ENCODE assay signal across 14 cellular contexts in genomic region chr11:19326499-19326898, GRCh38.
DNase-seq lines count a peak whose midpoint lies in the region; ATAC-seq, FAIRE-seq and TF ChIP-seq lines count a peak whose summit lies in the region.
"Had no signal": no experiment of that assay in that cellular context is flagged by ENCODE, and none has a peak within 500 bp of the region (broad histone marks: within the 10 kb centered on the region; RNA-seq: fewer than 3 reads in every experiment).

No MANE protein-coding gene starts in this region.

- in situ Hi-C loops in astrocyte of the cerebellum (cut with HindIII; ENCODE audit: low sequenced_read_pairs), result no loop called here

- H3K4me3 ChIP-seq in BJ (ENCODE audit: low read depth, low read length) (no peak overlapping the region), astrocyte of the cerebellum (ENCODE audit: low read depth, low read length) (no peak overlapping the region)
- H3K4me3 ChIP-seq: upper lobe of left lung had no signal

- no peak for FAIRE-seq in HTR-8/SVneo (lab: Jason Lieb, UNC)
- FAIRE-seq: RCC 7860 had no signal

- no peak for DNase-seq in BJ (ENCODE audit: low read depth)
- DNase-seq in HTR-8/SVneo (ENCODE audit: insufficient read length, low spot score), result peak; percentile 14
- no peak for DNase-seq in astrocyte of the cerebellum (ENCODE audit: low read depth)
- peak; percentile 53 for DNase-seq in left lobe of liver (ENCODE audit: low spot score)
- DNase-seq in NCI-H2196 treated with DMSO at 0.1 percent for 48 hours (lab: John Stamatoyannopoulos, UW; ENCODE audit: unreplicated experiment), result no peak
- DNase-seq: activated gamma-delta T cell, DMS79, islet precursor cell, upper lobe of left lung had no signal

- ATAC-seq in left lobe of liver, result peak; percentile 96
- ATAC-seq in GM19397 (IDR thresholded peaks at IDR 0.05; ENCODE audit: unreplicated experiment), result no peak
- ATAC-seq in HG02870 (IDR thresholded peaks at IDR 0.05; ENCODE audit: unreplicated experiment), result no peak
- no peak for ATAC-seq in HG03521 (IDR thresholded peaks at IDR 0.05; ENCODE audit: unreplicated experiment)
- ATAC-seq: activated CD4-positive, CD25-positive, alpha-beta regulatory T cell treated with anti-CD3 and anti-CD28 coated beads, Interleukin-2, amount 50 U/mL, for 24 hours had no signal

- peak; percentile 41 for TF ChIP-seq CTCF in BJ (IDR thresholded peaks at IDR 0.05; ENCODE audit: insufficient read depth, low read depth, low read length)
- peak; percentile 30 for TF ChIP-seq CTCF in astrocyte of the cerebellum (IDR thresholded peaks at IDR 0.05; ENCODE audit: low read depth, low read length, missing control alignments)

- H3K27me3 ChIP-seq in BJ (ENCODE audit: control insufficient read depth, insufficient read depth, low read length), result peaks cover 17% of the 10 kb centered on the region
- H3K27me3 ChIP-seq: upper lobe of left lung had no signal

- CTCF ChIA-PET in BJ (lab: Yijun Ruan, JAX), result interaction anchor here (0.6 to 10.9 kb wide), 29 partner anchors 10 to 577 kb away, joined by 3 to 225 read pairs (median 4); no protein-coding TSS in a partner anchor

- H3K36me3 ChIP-seq in BJ (ENCODE audit: control insufficient read depth, insufficient read depth, low read length), result no peaks in the 10 kb centered on the region
- H3K36me3 ChIP-seq: upper lobe of left lung had no signal

- POLR2A ChIA-PET in BJ (lab: Charles Lee), result interaction anchor here (1.0 kb wide), 1 partner anchor 220 kb away, joined by 4 read pairs; no protein-coding TSS in a partner anchor

Comparison
In these comparisons a context has a peak if more than half of its experiments do, and no peak if none do; other contexts are left out.
1. DNase-seq: peak in HTR-8/SVneo (single experiment) and left lobe of liver (single experiment); none in BJ (single experiment), astrocyte of the cerebellum (single experiment) and NCI-H2196 treated with DMSO at 0.1 percent for 48 hours (single experiment).